In genomic region chr9:133351908-133352634, GRCh38 we compare ENCODE assay signal across 8 cellular contexts. TPM values are rescaled to one million over a fixed set of nuclear protein-coding genes. Genes with fewer than 3 reads are reported as not detected.
A peak's percentile ranks its signal among the peaks of the same experiment; 100 is the strongest.
DNase-seq lines count a peak whose midpoint lies in the region; ATAC-seq and TF ChIP-seq lines count a peak whose summit lies in the region.

No MANE protein-coding gene starts in this region.

- no peaks in the 10 kb centered on the region for H3K9me3 ChIP-seq in WERI-Rb-1 (ENCODE audit: severe bottlenecking)

- peaks cover 29% of the 10 kb centered on the region for H3K36me3 ChIP-seq in KMS-11 (ENCODE audit: insufficient read depth)
- peaks cover 58% of the 10 kb centered on the region for H3K36me3 ChIP-seq in WERI-Rb-1

- no peaks in the 10 kb centered on the region for H3K9me3 Mint-ChIP-seq in stimulated activated naive B cell treated with anti-CD40 and anti-IgM and Interleukin-4, amounts not matched to agents 10 μg/mL and 1 μg/mL and 100 μg/mL, for 72 hours

- no peaks in the 10 kb centered on the region for H3K27me3 Mint-ChIP-seq in stimulated activated naive B cell treated with anti-CD40 and anti-IgM and Interleukin-4, amounts not matched to agents 10 μg/mL and 1 μg/mL and 100 μg/mL, for 72 hours

- H3K36me3 Mint-ChIP-seq in stimulated activated naive B cell treated with anti-CD40 and anti-IgM and Interleukin-4, amounts not matched to agents 10 μg/mL and 1 μg/mL and 100 μg/mL, for 72 hours = peaks cover 37 to 48% of the 10 kb centered on the region in 2 donors

- peak overlapping the region; percentile 71 for H3K27ac Mint-ChIP-seq in stimulated activated naive B cell treated with anti-CD40 and anti-IgM and Interleukin-4, amounts not matched to agents 10 μg/mL and 1 μg/mL and 100 μg/mL, for 72 hours

- ATAC-seq in stimulated activated naive B cell treated with anti-CD40 and anti-IgM and Interleukin-4, amounts not matched to agents 10 μg/mL and 1 μg/mL and 100 μg/mL, for 72 hours (replicated peaks) = peak; percentile 21 to 31
- no peak for ATAC-seq in HG03460 (IDR thresholded peaks at IDR 0.05; ENCODE audit: unreplicated experiment)

- peak; percentile 45 for DNase-seq in NCI-H2171 treated with DMSO at 0.1 percent for 48 hours (lab: John Stamatoyannopoulos, UW)
- no peak for DNase-seq in NCI-H2171 (lab: John Stamatoyannopoulos, UW)
- DNase-seq in WERI-Rb-1 = peak; percentile 80
- DNase-seq in fibroblast of the aortic adventitia (ENCODE audit: low read depth) = peak; percentile 56
- peak; percentile 34 for DNase-seq in stimulated activated naive B cell treated with anti-CD40 and anti-IgM and Interleukin-4, amounts not matched to agents 10 μg/mL and 1 μg/mL and 100 μg/mL, for 72 hours
- DNase-seq in NCI-H2107 (lab: John Stamatoyannopoulos, UW) = no peak

- H3K4me1 ChIP-seq in KMS-11 (ENCODE audit: low read depth, poor library complexity, severe bottlenecking) = peaks cover 26% of the 10 kb centered on the region

- H3K27ac ChIP-seq in KMS-11 (no peak overlapping the region), WERI-Rb-1 (no peak overlapping the region)

- H3K79me2 ChIP-seq in KMS-11 (ENCODE audit: insufficient read depth, low read depth) = peaks cover 39% of the 10 kb centered on the region

- H3K4me3 Mint-ChIP-seq in stimulated activated naive B cell treated with anti-CD40 and anti-IgM and Interleukin-4, amounts not matched to agents 10 μg/mL and 1 μg/mL and 100 μg/mL, for 72 hours = peak overlapping the region in 1 of 2 donors; percentile 32

- no peak overlapping the region for H3K4me3 ChIP-seq in KMS-11 (IDR thresholded peaks at IDR 0.05; ENCODE audit: insufficient read depth, low read depth, low read length)
- H3K4me3 ChIP-seq in WERI-Rb-1 (ENCODE audit: low read depth, low read length) = no peak overlapping the region
- H3K4me3 ChIP-seq in fibroblast of the aortic adventitia (ENCODE audit: low read depth, low read length) = no peak overlapping the region

- H2AFZ ChIP-seq in KMS-11 (ENCODE audit: low read depth) = no peak overlapping the region

- H4K20me1 ChIP-seq in KMS-11 (ENCODE audit: insufficient read depth) = peaks cover 7% of the 10 kb centered on the region; the same call in 1 of the 2 replicates

- no peaks in the 10 kb centered on the region for H3K27me3 ChIP-seq in KMS-11 (ENCODE audit: insufficient read depth, low read depth)
- no peaks in the 10 kb centered on the region for H3K27me3 ChIP-seq in WERI-Rb-1 (ENCODE audit: insufficient read depth, low read depth, severe bottlenecking)

- H3K4me2 ChIP-seq in KMS-11 = no peak overlapping the region

- H3K9ac ChIP-seq in KMS-11 = no peak overlapping the region

- peak; percentile 67 for TF ChIP-seq CTCF in KMS-11 (conservative IDR thresholded peaks at IDR 0.05; ENCODE audit: low read depth, low read length)
- peak; percentile 92 for TF ChIP-seq CTCF in WERI-Rb-1 (IDR thresholded peaks at IDR 0.05; ENCODE audit: low read depth, low read length)
- peak; percentile 64 for TF ChIP-seq CTCF in fibroblast of the aortic adventitia (IDR thresholded peaks at IDR 0.05; ENCODE audit: insufficient read depth, low read length)

- H3K4me1 Mint-ChIP-seq in stimulated activated naive B cell treated with anti-CD40 and anti-IgM and Interleukin-4, amounts not matched to agents 10 μg/mL and 1 μg/mL and 100 μg/mL, for 72 hours = peaks cover 33 to 70% of the 10 kb centered on the region in 2 donors

RNA-seq across cellular contexts. Expression of gene RPL7A, which starts 4.1 kb away (rescaled TPM):
- 2,301 and 2,411 TPM in 2 replicates for total RNA-seq in fibroblast of the aortic adventitia (ENCODE audit: low replicate concordance)

RNA-seq across cellular contexts. Expression of gene MED22, which starts 4.1 kb away (rescaled TPM):
- total RNA-seq in fibroblast of the aortic adventitia (ENCODE audit: low replicate concordance) = 17.7 and 19.7 TPM in 2 replicates

RNA-seq across cellular contexts. Expression of gene SURF1, which starts 4.2 kb away (rescaled TPM):
- 25.1 and 49.3 TPM in 2 replicates for total RNA-seq in fibroblast of the aortic adventitia (ENCODE audit: low replicate concordance)

RNA-seq across cellular contexts. Expression of gene SURF2, which starts 4.3 kb away (rescaled TPM):
- 12.5 and 33.9 TPM in 2 replicates for total RNA-seq in fibroblast of the aortic adventitia (ENCODE audit: low replicate concordance)

RNA-seq across cellular contexts. Expression of gene SURF6, which starts 16.1 kb away (rescaled TPM):
- 6.9 and 13.5 TPM in 2 replicates for total RNA-seq in fibroblast of the aortic adventitia (ENCODE audit: low replicate concordance)

Comparison
In these comparisons a context has a peak if more than half of its experiments do, and no peak if none do; other contexts are left out.
1. DNase-seq: peak in NCI-H2171 treated with DMSO at 0.1 percent for 48 hours (single experiment), WERI-Rb-1 (single experiment), fibroblast of the aortic adventitia (single experiment) and stimulated activated naive B cell treated with anti-CD40 and anti-IgM and Interleukin-4, amounts not matched to agents 10 μg/mL and 1 μg/mL and 100 μg/mL, for 72 hours (single experiment); none in NCI-H2171 (single experiment) and NCI-H2107 (single experiment).
2. Peak in every context shown above with its lines, with median percentiles within 50 percentile points of each other: CTCF ChIP-seq.